8 cellular contexts compared by ENCODE assay signal in the genomic region with DNA sequence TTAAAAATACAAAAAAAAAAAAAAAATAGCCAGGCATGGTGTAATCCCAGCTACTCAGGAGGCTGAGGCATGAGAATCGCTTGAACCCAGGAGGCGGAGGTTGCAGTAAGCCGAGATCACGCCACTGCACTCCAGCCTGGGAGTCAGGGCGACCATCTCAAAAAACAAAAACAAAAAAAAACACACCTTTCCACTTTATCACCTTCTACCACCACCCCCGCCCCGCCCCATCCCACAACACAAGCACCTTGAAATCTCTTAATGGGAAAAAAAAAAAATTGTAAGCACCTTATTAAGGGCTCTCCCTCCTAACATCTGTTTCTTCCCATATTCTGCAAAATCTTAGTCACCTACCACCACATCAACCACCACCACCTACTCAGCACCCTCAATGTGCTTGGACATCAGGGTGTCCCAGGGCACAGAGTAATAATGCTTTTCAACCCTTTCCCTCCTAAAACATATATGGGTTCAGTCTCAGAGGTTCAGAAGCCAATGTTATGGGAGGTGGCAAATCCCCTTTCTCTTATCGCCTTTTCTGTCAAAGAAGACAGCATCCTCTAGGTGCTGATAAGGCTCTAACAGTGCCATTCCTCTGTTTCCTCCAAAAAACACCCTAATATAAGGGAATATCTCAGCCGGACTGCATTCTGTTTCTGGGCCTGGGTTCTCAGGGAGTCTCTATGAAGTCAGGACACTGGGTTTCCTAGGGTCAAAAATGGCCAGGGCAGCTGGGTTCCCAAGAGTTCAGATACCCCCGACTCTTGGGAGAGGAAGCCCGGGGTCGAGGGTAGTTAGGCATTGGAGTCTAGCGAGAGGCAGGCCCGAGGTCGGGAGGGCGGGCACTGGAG. TPM values are rescaled to one million over a fixed set of nuclear protein-coding genes. Genes with fewer than 3 reads are reported as not detected.
DNase-seq lines count a peak whose midpoint lies in the region; ATAC-seq and TF ChIP-seq lines count a peak whose summit lies in the region.

No MANE protein-coding gene starts in this region.

- no peaks in the 10 kb centered on the region for H3K27me3 Mint-ChIP-seq in neural progenitor cell (ENCODE audit: insufficient read depth, low read depth)

- TF ChIP-seq CTCF in Loucy (conservative IDR thresholded peaks at IDR 0.05; ENCODE audit: low read length) = no peak
- no peak for TF ChIP-seq CTCF in dorsolateral prefrontal cortex (IDR thresholded peaks at IDR 0.05 in 54 of 56, conservative IDR thresholded peaks at IDR 0.05 in 2 of 56; ENCODE audit: low read depth in 1 of 56, partially characterized antibody in 56 of 56)
- TF ChIP-seq CTCF in neural progenitor cell (IDR thresholded peaks at IDR 0.05) = peak; percentile 2

- H3K9me3 ChIP-seq in Loucy (ENCODE audit: insufficient read depth, low read depth, low read length) (no peaks in the 10 kb centered on the region), neural progenitor cell (ENCODE audit: low read depth) (no peaks in the 10 kb centered on the region)

- no peaks in the 10 kb centered on the region for H3K9me2 ChIP-seq in Loucy (replicated peaks; ENCODE audit: low read depth, low read length)

- H3K36me3 Mint-ChIP-seq in neural progenitor cell = peaks cover 2% of the 10 kb centered on the region

- DNase-seq in dorsolateral prefrontal cortex = no peak
- DNase-seq in neural progenitor cell (ENCODE audit: low spot score) = no peak
- no peak for DNase-seq in DMS 273 treated with DMSO at 0.1 percent for 48 hours (lab: John Stamatoyannopoulos, UW)
- no peak for DNase-seq in DMS53 treated with DMSO at 0.1 percent for 48 hours (lab: John Stamatoyannopoulos, UW; ENCODE audit: unreplicated experiment)
- DNase-seq in HK-2 (ENCODE audit: unreplicated experiment) = no peak

- H3K27ac Mint-ChIP-seq in neural progenitor cell = peak overlapping the region; percentile 90

- H3F3A ChIP-seq in Loucy (ENCODE audit: low read depth) = no peaks in the 10 kb centered on the region
- peaks cover 17% of the 10 kb centered on the region for H3F3A ChIP-seq in neural progenitor cell (ENCODE audit: low read depth)

- H4K20me1 ChIP-seq in Loucy (ENCODE audit: insufficient read depth, low read length, poor library complexity, severe bottlenecking) = no peaks in the 10 kb centered on the region
- peaks cover 3% of the 10 kb centered on the region for H4K20me1 ChIP-seq in neural progenitor cell (ENCODE audit: low read depth)

- H3K27ac ChIP-seq in dorsolateral prefrontal cortex = peak overlapping the region; percentile 39 to 98 (median 92)
- peak overlapping the region; percentile 40 for H3K27ac ChIP-seq in neural progenitor cell

- H3K27me3 ChIP-seq in Loucy (ENCODE audit: insufficient read depth, low read length, poor library complexity, severe bottlenecking) (no peaks in the 10 kb centered on the region), dorsolateral prefrontal cortex (no peaks in the 10 kb centered on the region), neural progenitor cell (no peaks in the 10 kb centered on the region)

- peak overlapping the region; percentile 89 for H3K9ac ChIP-seq in Loucy (ENCODE audit: low read depth, low read length, poor library complexity, severe bottlenecking)
- H3K9ac ChIP-seq in neural progenitor cell = peak overlapping the region; percentile 89

- H3K9me3 Mint-ChIP-seq in neural progenitor cell = no peaks in the 10 kb centered on the region

- ATAC-seq in GM19438 (IDR thresholded peaks at IDR 0.05; ENCODE audit: low read depth, unreplicated experiment) = peak; percentile 10
- no peak for ATAC-seq in HG03432 (IDR thresholded peaks at IDR 0.05; ENCODE audit: unreplicated experiment)

- H3K4me2 ChIP-seq in Loucy (ENCODE audit: low read depth, low read length, poor library complexity, severe bottlenecking) (peak overlapping the region; percentile 89), neural progenitor cell (peak overlapping the region; percentile 90)

- H3K4me1 Mint-ChIP-seq in neural progenitor cell = peaks cover 21% of the 10 kb centered on the region

- H3K4me1 ChIP-seq in Loucy (ENCODE audit: insufficient read depth, low read length, poor library complexity, severe bottlenecking) (peaks cover 10% of the 10 kb centered on the region), neural progenitor cell (no peaks in the 10 kb centered on the region)

- intact Hi-C loops in dorsolateral prefrontal cortex (cut with DNase I) = loop anchor here in 1 of 2 donors (5.0 kb wide), 1 partner anchor 50 kb away; a partner anchor contains a TSS

- H3K4me3 Mint-ChIP-seq in neural progenitor cell = peak overlapping the region; percentile 93

- H2AFZ ChIP-seq in Loucy (ENCODE audit: low read length) (peak overlapping the region; percentile 99), neural progenitor cell (replicated peaks) (peak overlapping the region; percentile 98)

- H3K36me3 ChIP-seq in Loucy (ENCODE audit: insufficient read depth, low read length) (peaks cover 4% of the 10 kb centered on the region; the same call in 1 of the 2 replicates), neural progenitor cell (no peaks in the 10 kb centered on the region)

- H3K4me3 ChIP-seq in Loucy (ENCODE audit: low read length, poor library complexity, severe bottlenecking) = peak overlapping the region; percentile 89
- peak overlapping the region; percentile 61 to 100 (median 93) for H3K4me3 ChIP-seq in dorsolateral prefrontal cortex
- peak overlapping the region; percentile 90 for H3K4me3 ChIP-seq in neural progenitor cell

- peaks cover 26% of the 10 kb centered on the region for H3K79me2 ChIP-seq in Loucy (ENCODE audit: insufficient read depth, low read length)
- peaks cover 29% of the 10 kb centered on the region for H3K79me2 ChIP-seq in neural progenitor cell (ENCODE audit: low read depth)

RNA-seq across cellular contexts. Expression of a gene that starts 0.7 kb away (rescaled TPM):
- total RNA-seq in dorsolateral prefrontal cortex (10 to 100 TPM; 11.6 to 18.7 (median 15.5) TPM), neural progenitor cell (ENCODE audit: low replicate concordance) (7.8 and 21.3 TPM in 2 replicates)

RNA-seq across cellular contexts. Expression of a gene that starts 6.0 kb away (rescaled TPM):
- total RNA-seq in dorsolateral prefrontal cortex (100 to 1,000 TPM; 107 to 174 (median 137) TPM), neural progenitor cell (ENCODE audit: low replicate concordance) (202 and 292 TPM in 2 replicates)

RNA-seq across cellular contexts. Expression of a gene that starts 12.6 kb away (rescaled TPM):
- 10 to 100 TPM; 26.5 to 49.6 (median 37.5) TPM for total RNA-seq in dorsolateral prefrontal cortex
- total RNA-seq in neural progenitor cell (ENCODE audit: low replicate concordance) = 51.5 and 73.3 TPM in 2 replicates

RNA-seq across cellular contexts. Expression of a gene that starts 12.7 kb away (rescaled TPM):
- 10 to 100 TPM in 15 of 120 experiments, 1 to 10 TPM in 105; 2.4 to 16.1 (median 6.8) TPM for total RNA-seq in dorsolateral prefrontal cortex
- 4.3 and 6.7 TPM in 2 replicates for total RNA-seq in neural progenitor cell (ENCODE audit: low replicate concordance)

RNA-seq across cellular contexts. Expression of a gene that starts 19.1 kb away (rescaled TPM):
- total RNA-seq in dorsolateral prefrontal cortex (1 to 10 TPM; 3.8 to 9.7 (median 6.4) TPM), neural progenitor cell (ENCODE audit: low replicate concordance) (5.7 and 11.7 TPM in 2 replicates)
